ENCODE assay signal across 4 cellular contexts in the genomic region with DNA sequence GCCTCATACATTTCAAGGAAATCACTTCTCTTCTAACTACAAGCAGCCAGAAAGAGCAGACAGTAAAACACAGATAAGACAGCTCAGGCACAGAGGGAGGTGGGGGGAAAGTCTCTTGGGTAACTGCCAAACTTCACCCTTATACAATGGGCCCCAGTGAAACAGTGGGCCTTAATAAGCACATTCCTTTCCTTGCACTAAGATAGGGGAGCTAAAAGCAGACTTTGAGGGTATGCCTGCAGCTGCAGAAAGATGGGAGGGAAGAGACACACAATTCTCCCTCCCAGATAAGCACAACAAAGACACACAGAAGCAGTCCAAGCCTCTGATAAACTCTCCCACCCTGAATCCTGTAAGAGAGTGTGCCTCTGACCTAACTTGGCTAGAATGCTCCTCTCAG. TPM values are rescaled to one million over a fixed set of nuclear protein-coding genes. Genes with fewer than 3 reads are reported as not detected.
"Had no signal": no experiment of that assay in that cellular context is flagged by ENCODE, and none has a peak within 500 bp of the region (broad histone marks: within the 10 kb centered on the region; RNA-seq: fewer than 3 reads in every experiment).

No MANE protein-coding gene starts in this region.

RNA-seq across cellular contexts. Expression of a gene that starts 18.1 kb away (rescaled TPM):
- total RNA-seq: lung microvascular endothelial cell, myocyte, natural killer cell, pulmonary artery endothelial cell had no signal
